In the genomic region with DNA sequence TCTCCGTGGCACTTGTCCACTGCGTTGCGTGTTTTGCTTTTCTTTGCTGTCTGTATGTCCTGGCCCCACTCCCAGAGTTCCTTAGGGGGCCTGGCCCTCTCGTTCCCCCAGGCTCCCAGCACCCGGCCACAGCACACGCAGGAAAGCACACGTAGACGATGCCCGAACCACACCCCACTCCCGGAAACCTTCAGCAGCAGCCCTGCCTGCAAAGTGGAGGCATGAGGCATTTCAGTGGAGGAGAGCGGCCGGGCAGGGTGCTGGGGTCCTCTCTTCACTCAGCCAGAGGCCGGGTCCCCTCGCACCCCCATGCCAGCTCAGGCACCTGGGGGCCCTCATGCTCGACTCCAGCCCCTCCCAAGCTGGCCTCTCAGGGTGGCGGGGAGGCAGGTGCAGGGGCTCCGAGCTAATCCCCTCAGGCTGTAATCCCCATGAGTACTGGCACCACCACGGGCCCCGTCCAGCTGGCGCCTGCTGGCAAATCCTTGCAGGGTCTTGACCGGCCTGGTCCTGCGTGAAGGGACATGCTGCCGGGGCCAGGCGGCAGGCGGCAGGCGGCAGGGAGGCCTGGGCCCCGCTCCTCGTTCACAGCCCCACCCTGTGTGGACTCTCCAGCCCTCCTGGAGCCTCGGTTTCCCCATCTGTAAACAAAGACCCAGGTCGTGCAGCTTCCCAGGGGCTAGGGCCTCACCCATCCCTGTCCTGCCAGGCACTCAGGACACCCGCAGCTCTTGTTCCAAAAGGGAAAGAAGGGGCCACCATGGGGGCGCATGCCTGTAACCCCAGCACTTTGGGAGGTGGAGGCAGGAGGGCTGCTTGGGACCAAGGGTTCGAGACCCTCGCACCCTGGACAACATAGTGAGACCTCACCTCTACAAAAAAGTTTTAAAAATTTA, we compare ENCODE assay signal across 18 cellular contexts. TPM values are rescaled to one million over a fixed set of nuclear protein-coding genes. Genes with fewer than 3 reads are reported as not detected.
DNase-seq lines count a peak whose midpoint lies in the region; ATAC-seq and TF ChIP-seq lines count a peak whose summit lies in the region.
"Had no signal": no experiment of that assay in that cellular context is flagged by ENCODE, and none has a peak within 500 bp of the region (broad histone marks: within the 10 kb centered on the region; RNA-seq: fewer than 3 reads in every experiment).

No MANE protein-coding gene starts in this region.

- ATAC-seq in activated CD4-positive, alpha-beta T cell treated with anti-CD3 and anti-CD28 coated beads for 36 hours: no peak
- ATAC-seq in gastroesophageal sphincter: peak; percentile 26
- ATAC-seq in HG03571 (IDR thresholded peaks at IDR 0.05; ENCODE audit: unreplicated experiment): no peak
- ATAC-seq: stimulated activated naive CD8-positive, alpha-beta T cell treated with anti-CD3 and anti-CD28 coated beads, Interleukin-15, amount 100 ng/mL, for 72 hours had no signal

- TF ChIP-seq EP300 in gastroesophageal sphincter (IDR thresholded peaks at IDR 0.05): no peak

- no peak for TF ChIP-seq POLR2A in gastroesophageal sphincter (IDR thresholded peaks at IDR 0.05)

- no peaks in the 10 kb centered on the region for H3K9me3 ChIP-seq in gastroesophageal sphincter
- H3K9me3 ChIP-seq in stomach smooth muscle (ENCODE audit: control insufficient read depth in 2 of 2, low read length in 2 of 2): no peaks in the 10 kb centered on the region
- no peaks in the 10 kb centered on the region for H3K9me3 ChIP-seq in MG63
- H3K9me3 ChIP-seq: ovary had no signal

- H3K9ac ChIP-seq in stomach smooth muscle (ENCODE audit: low read length in 2 of 2): peak overlapping the region in 1 of 2 donors; percentile 28
- H3K9ac ChIP-seq: KMS-11 had no signal

- peak overlapping the region; percentile 31 for H3K27ac Mint-ChIP-seq in activated CD4-positive, alpha-beta T cell treated with anti-CD3 and anti-CD28 coated beads for 36 hours
- H3K27ac Mint-ChIP-seq in activated T-helper 2 cell treated with anti-CD3 and anti-CD28 coated beads, Interferon-gamma antibody, Interleukin-2, Interleukin-4, amounts not matched to agents 10 μg/mL and 5 μg/mL and 100 μg/mL, durations not matched to agents 14 hours and 24 hours and 36 hours: peak overlapping the region; percentile 35
- H3K27ac Mint-ChIP-seq: T-helper 1 cell treated with Interleukin-12 subunit alpha and Interleukin-12 subunit beta and Interleukin-4 antibody, amounts not matched to agents 30 μg/mL and 1 μg/mL, for 36 hours had no signal

- H3K4me3 Mint-ChIP-seq in activated CD4-positive, alpha-beta T cell treated with anti-CD3 and anti-CD28 coated beads for 36 hours: no peak overlapping the region
- no peak overlapping the region for H3K4me3 Mint-ChIP-seq in activated T-helper 2 cell treated with anti-CD3 and anti-CD28 coated beads, Interferon-gamma antibody, Interleukin-2, Interleukin-4, amounts not matched to agents 10 μg/mL and 5 μg/mL and 100 μg/mL, durations not matched to agents 14 hours and 24 hours and 36 hours (ENCODE audit: low read depth)
- H3K4me3 Mint-ChIP-seq: T-helper 1 cell treated with Interleukin-12 subunit alpha and Interleukin-12 subunit beta and Interleukin-4 antibody, amounts not matched to agents 30 μg/mL and 1 μg/mL, for 36 hours had no signal

- 40% methylated on average over 2 of the region's 34 CpGs; no CpG with 5 or more reads in 1 of the 2 donors for WGBS in gastroesophageal sphincter (ENCODE audit: low coverage in 1 of 2), 2 donors

- no peaks in the 10 kb centered on the region for H3K27me3 Mint-ChIP-seq in activated CD4-positive, alpha-beta T cell treated with anti-CD3 and anti-CD28 coated beads for 36 hours
- no peaks in the 10 kb centered on the region for H3K27me3 Mint-ChIP-seq in activated T-helper 2 cell treated with anti-CD3 and anti-CD28 coated beads, Interferon-gamma antibody, Interleukin-2, Interleukin-4, amounts not matched to agents 10 μg/mL and 5 μg/mL and 100 μg/mL, durations not matched to agents 14 hours and 24 hours and 36 hours (ENCODE audit: low read depth)
- H3K27me3 Mint-ChIP-seq: stimulated activated naive CD8-positive, alpha-beta T cell treated with anti-CD3 and anti-CD28 coated beads, Interleukin-15, amount 100 ng/mL, for 72 hours had no signal

- peaks cover 0 to 28% of the 10 kb centered on the region in 2 donors for H3K36me3 ChIP-seq in gastroesophageal sphincter
- peaks cover 3 to 8% of the 10 kb centered on the region in 2 donors for H3K36me3 ChIP-seq in stomach smooth muscle (ENCODE audit: control insufficient read depth in 2 of 2, insufficient read depth in 2 of 2, low read length in 2 of 2)
- no peaks in the 10 kb centered on the region for H3K36me3 ChIP-seq in MG63
- H3K36me3 ChIP-seq: ovary had no signal

- H3K4me3 ChIP-seq in gastroesophageal sphincter (peak overlapping the region in 1 of 2 donors; percentile 2), stomach smooth muscle (ENCODE audit: low read length in 2 of 2) (peak overlapping the region in 1 of 2 donors; percentile 49), MG63 (no peak overlapping the region)
- H3K4me3 ChIP-seq: lung, ovary had no signal

- no peak for TF ChIP-seq CTCF in gastroesophageal sphincter (IDR thresholded peaks at IDR 0.05)

- H3K36me3 Mint-ChIP-seq in activated CD4-positive, alpha-beta T cell treated with anti-CD3 and anti-CD28 coated beads for 36 hours (ENCODE audit: low read depth): no peaks in the 10 kb centered on the region
- H3K36me3 Mint-ChIP-seq in activated T-helper 2 cell treated with anti-CD3 and anti-CD28 coated beads, Interferon-gamma antibody, Interleukin-2, Interleukin-4, amounts not matched to agents 10 μg/mL and 5 μg/mL and 100 μg/mL, durations not matched to agents 14 hours and 24 hours and 36 hours (ENCODE audit: low read depth): peaks cover 17% of the 10 kb centered on the region

- H3K27ac ChIP-seq in gastroesophageal sphincter (peak overlapping the region; percentile 45 to 98 (median 91)), stomach smooth muscle (ENCODE audit: low read length) (peak overlapping the region; percentile 76)
- H3K27ac ChIP-seq: KMS-11, ovary had no signal

- peaks cover 4% of the 10 kb centered on the region for H3K9me3 Mint-ChIP-seq in activated CD4-positive, alpha-beta T cell treated with anti-CD3 and anti-CD28 coated beads for 36 hours (ENCODE audit: low read depth)
- peaks cover 10% of the 10 kb centered on the region for H3K9me3 Mint-ChIP-seq in activated T-helper 2 cell treated with anti-CD3 and anti-CD28 coated beads, Interferon-gamma antibody, Interleukin-2, Interleukin-4, amounts not matched to agents 10 μg/mL and 5 μg/mL and 100 μg/mL, durations not matched to agents 14 hours and 24 hours and 36 hours
- H3K9me3 Mint-ChIP-seq: T-helper 1 cell treated with Interleukin-12 subunit alpha and Interleukin-12 subunit beta and Interleukin-4 antibody, amounts not matched to agents 30 μg/mL and 1 μg/mL, for 36 hours had no signal

- H3K4me1 ChIP-seq in gastroesophageal sphincter (peaks cover 0 to 74% (median 30%) of the 10 kb centered on the region in 3 donors), stomach smooth muscle (ENCODE audit: control insufficient read depth, insufficient read depth, low read length) (peaks cover 54% of the 10 kb centered on the region)

- CTCF ChIA-PET in activated CD4-positive, alpha-beta T cell treated with anti-CD3 and anti-CD28 coated beads for 36 hours (lab: Charles Lee): interaction anchor here (0.5 to 1.2 kb wide), 4 partner anchors 15 to 156 kb away, joined by 3 to 6 read pairs (median 3); a partner anchor contains a TSS

- POLR2A ChIA-PET in activated CD4-positive, alpha-beta T cell treated with anti-CD3 and anti-CD28 coated beads for 36 hours (lab: Charles Lee): no interaction called here

- DNase-seq in activated CD4-positive, alpha-beta T cell treated with anti-CD3 and anti-CD28 coated beads for 36 hours: no peak
- DNase-seq in activated CD4-positive, alpha-beta T cell treated with anti-CD3 and anti-CD28 coated beads, Interleukin-2, amount 50 U/mL, for 1 hour: no peak
- no peak for DNase-seq in activated T-helper 2 cell treated with anti-CD3 and anti-CD28 coated beads, Interferon-gamma antibody, Interleukin-2, Interleukin-4, amounts not matched to agents 10 μg/mL and 5 μg/mL and 100 μg/mL, durations not matched to agents 14 hours and 24 hours and 36 hours (ENCODE audit: low spot score)
- DNase-seq in MG63 (no peak), NAMALWA (ENCODE audit: low spot score) (no peak)
- DNase-seq: DMS 273 treated with DMSO at 0.1 percent for 48 hours, HCEC 1CT, NCI-H526 had no signal

- intact Hi-C loops in activated CD4-positive, alpha-beta T cell treated with anti-CD3 and anti-CD28 coated beads for 36 hours (cut with DNase I, micrococcal nuclease): no loop called here
- intact Hi-C loops in activated T-helper 2 cell treated with anti-CD3 and anti-CD28 coated beads, Interferon-gamma antibody, Interleukin-2, Interleukin-4, amounts not matched to agents 10 μg/mL and 5 μg/mL and 100 μg/mL, durations not matched to agents 14 hours and 24 hours and 36 hours (cut with micrococcal nuclease): no loop called here

- H3K27me3 ChIP-seq in gastroesophageal sphincter: no peaks in the 10 kb centered on the region
- H3K27me3 ChIP-seq in stomach smooth muscle (ENCODE audit: control insufficient read depth in 1 of 2, insufficient read depth in 2 of 2, low read length in 2 of 2): no peaks in the 10 kb centered on the region
- H3K27me3 ChIP-seq in MG63: no peaks in the 10 kb centered on the region
- H3K27me3 ChIP-seq: ovary had no signal

- H3K4me1 Mint-ChIP-seq in activated CD4-positive, alpha-beta T cell treated with anti-CD3 and anti-CD28 coated beads for 36 hours: peaks cover 37% of the 10 kb centered on the region
- H3K4me1 Mint-ChIP-seq in activated T-helper 2 cell treated with anti-CD3 and anti-CD28 coated beads, Interferon-gamma antibody, Interleukin-2, Interleukin-4, amounts not matched to agents 10 μg/mL and 5 μg/mL and 100 μg/mL, durations not matched to agents 14 hours and 24 hours and 36 hours (ENCODE audit: low read depth): peaks cover 26% of the 10 kb centered on the region

RNA-seq across cellular contexts. Expression of a gene that starts 7.0 kb away (rescaled TPM):
- 10 to 100 TPM; 14.6 to 15.3 TPM for total RNA-seq in activated CD4-positive, alpha-beta T cell treated with anti-CD3 and anti-CD28 coated beads for 36 hours
- 22.5 and 23.6 TPM in 2 replicates for total RNA-seq in activated T-helper 2 cell treated with anti-CD3 and anti-CD28 coated beads, Interferon-gamma antibody, Interleukin-2, Interleukin-4, amounts not matched to agents 10 μg/mL and 5 μg/mL and 100 μg/mL, durations not matched to agents 14 hours and 24 hours and 36 hours
- 100 to 1,000 TPM in 1 of 4 donors, 10 to 100 TPM in 3; 50.8 to 165 (median 61.5) TPM for total RNA-seq in gastroesophageal sphincter
- 2.8 and 5.6 TPM in 2 replicates for total RNA-seq in MG63 (2014; rRNA removed; shearing (Covaris generic); ENCODE audit: low replicate concordance)

RNA-seq across cellular contexts. Expression of a gene that starts 14.9 kb away (rescaled TPM):
- 1 to 10 TPM; 1.0 to 2.7 TPM for total RNA-seq in activated CD4-positive, alpha-beta T cell treated with anti-CD3 and anti-CD28 coated beads for 36 hours
- total RNA-seq in activated T-helper 2 cell treated with anti-CD3 and anti-CD28 coated beads, Interferon-gamma antibody, Interleukin-2, Interleukin-4, amounts not matched to agents 10 μg/mL and 5 μg/mL and 100 μg/mL, durations not matched to agents 14 hours and 24 hours and 36 hours: 0.41 and 0.48 TPM in 2 replicates
- 1 to 10 TPM in 1 of 4 donors, under 1 TPM in 1, not detected in 2; 0.78 to 3.6 TPM for total RNA-seq in gastroesophageal sphincter
- not detected in 2 replicates for total RNA-seq in MG63 (2014; rRNA removed; shearing (Covaris generic); ENCODE audit: low replicate concordance)
- total RNA-seq: cerebellum, myocyte had no signal
